Comparison of ENCODE assay signal across 21 cellular contexts in genomic region chr17:67642488-67642887, GRCh38.
DNase-seq lines count a peak whose midpoint lies in the region; ATAC-seq and TF ChIP-seq lines count a peak whose summit lies in the region.
"Had no signal": no experiment of that assay in that cellular context is flagged by ENCODE, and none has a peak within 500 bp of the region (broad histone marks: within the 10 kb centered on the region; RNA-seq: fewer than 3 reads in every experiment).

No MANE protein-coding gene starts in this region.

- no peak overlapping the region for H3K4me3 ChIP-seq in right atrium auricular region
- H3K4me3 ChIP-seq: SJSA1 had no signal

- no peaks in the 10 kb centered on the region for H3K36me3 ChIP-seq in right atrium auricular region
- H3K36me3 ChIP-seq: SJSA1 had no signal

- no peak for DNase-seq in Right ventricle myocardium inferior (ENCODE audit: missing footprints)
- DNase-seq in right atrium auricular region (ENCODE audit: low spot score) = no peak
- peak; percentile 27 for DNase-seq in cerebellum (ENCODE audit: low spot score)
- peak; percentile 48 for DNase-seq in pons (ENCODE audit: low spot score)
- DNase-seq in SK-N-DZ (ENCODE audit: low spot score) = no peak
- DNase-seq in chondrocyte (ENCODE audit: low spot score) = no peak
- DNase-seq: Calu3; DND-41; Karpas-422; MV-4-11; NCI-H1105; NCI-H146; NCI-H1930; NCI-H2107; NCI-H524; NCI-H82; NK-92 treated with Interleukin-12 subunit alpha and Interleukin-12 subunit beta, amount 100 ng/mL, for 24 hours; PC-3 had no signal

- no peak for TF ChIP-seq CTCF in right atrium auricular region (IDR thresholded peaks at IDR 0.05)
- TF ChIP-seq CTCF in chondrocyte (IDR thresholded peaks at IDR 0.05) = no peak

- no peaks in the 10 kb centered on the region for H3K27me3 ChIP-seq in right atrium auricular region
- H3K27me3 ChIP-seq: SJSA1 had no signal

- H3K27me3 Mint-ChIP-seq in chondrocyte (ENCODE audit: low read depth) = no peaks in the 10 kb centered on the region

- no peak overlapping the region for H3K27ac ChIP-seq in right atrium auricular region
- H3K27ac ChIP-seq: 22Rv1, SJSA1 had no signal

- H3K9me3 Mint-ChIP-seq in chondrocyte (ENCODE audit: low read depth) = no peaks in the 10 kb centered on the region

- H3K4me3 Mint-ChIP-seq in chondrocyte (ENCODE audit: unreplicated experiment) = no peak overlapping the region

- no peaks in the 10 kb centered on the region for H3K36me3 Mint-ChIP-seq in chondrocyte (ENCODE audit: low read depth)

- no peak overlapping the region for H3K27ac Mint-ChIP-seq in chondrocyte (ENCODE audit: unreplicated experiment)

- H3K9me3 ChIP-seq in right atrium auricular region = no peaks in the 10 kb centered on the region
- H3K9me3 ChIP-seq: SJSA1 had no signal

- ATAC-seq in Right ventricle myocardium inferior (peak; percentile 56), GM19023 (IDR thresholded peaks at IDR 0.05; ENCODE audit: unreplicated experiment) (no peak)
- ATAC-seq: PC-3 had no signal

- intact Hi-C loops in Right ventricle myocardium inferior (cut with DNase I) = no loop called here

- peaks cover 0 to 12% of the 10 kb centered on the region in 2 donors for H3K4me1 ChIP-seq in right atrium auricular region
- H3K4me1 ChIP-seq: SJSA1 had no signal

- H3K4me1 Mint-ChIP-seq in chondrocyte (ENCODE audit: low read depth) = no peaks in the 10 kb centered on the region

Comparison
In these comparisons a context has a peak if more than half of its experiments do, and no peak if none do; other contexts are left out.
1. DNase-seq: peak in cerebellum (single experiment) and pons (single experiment); none in Right ventricle myocardium inferior (single experiment), right atrium auricular region (single experiment), SK-N-DZ (single experiment) and chondrocyte (single experiment).